Comparison of ENCODE assay signal across 14 cellular contexts in the genomic region with DNA sequence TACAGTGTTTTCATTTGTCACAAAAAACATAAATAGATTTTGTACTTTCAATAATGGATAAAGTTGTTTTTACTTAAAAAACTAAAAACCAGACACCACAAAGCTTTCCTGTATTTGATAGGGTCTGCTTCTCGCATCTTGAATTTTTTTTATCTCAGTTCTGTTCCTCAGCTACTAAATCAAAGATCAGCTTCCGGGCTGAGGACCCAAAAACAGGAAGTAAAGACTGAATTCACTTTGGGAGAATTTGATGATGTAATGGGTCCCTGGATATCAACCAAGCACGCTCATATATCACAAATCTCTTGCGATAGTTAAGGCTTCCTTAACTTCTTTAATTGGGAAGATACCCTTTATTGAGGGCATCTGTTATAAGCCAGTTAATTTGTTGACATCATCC. TPM values are rescaled to one million over a fixed set of nuclear protein-coding genes. Genes with fewer than 3 reads are reported as not detected.
DNase-seq lines count a peak whose midpoint lies in the region; ATAC-seq, FAIRE-seq and TF ChIP-seq lines count a peak whose summit lies in the region.
"Had no signal": no experiment of that assay in that cellular context is flagged by ENCODE, and none has a peak within 500 bp of the region (broad histone marks: within the 10 kb centered on the region; RNA-seq: fewer than 3 reads in every experiment).

No MANE protein-coding gene starts in this region.

- peaks cover 9% of the 10 kb centered on the region for H3K9me3 Mint-ChIP-seq in activated T-cell treated with anti-CD3 and anti-CD28 coated beads, Interleukin-2, amount 50 U/mL, for 4 hours
- peaks cover 9% of the 10 kb centered on the region for H3K9me3 Mint-ChIP-seq in activated CD8-positive, alpha-beta T cell treated with anti-CD3 and anti-CD28 coated beads for 36 hours
- peaks cover 0 to 13% (median 0%) of the 10 kb centered on the region in 9 donors for H3K9me3 Mint-ChIP-seq in naive thymus-derived CD8-positive, alpha-beta T cell

- peak overlapping the region; percentile 19 for H3K4me3 Mint-ChIP-seq in activated T-cell treated with anti-CD3 and anti-CD28 coated beads, Interleukin-2, amount 50 U/mL, for 4 hours
- H3K4me3 Mint-ChIP-seq in activated CD8-positive, alpha-beta T cell treated with anti-CD3 and anti-CD28 coated beads for 36 hours = peak overlapping the region; percentile 66
- peak overlapping the region; percentile 62 to 82 (median 68) for H3K4me3 Mint-ChIP-seq in naive thymus-derived CD8-positive, alpha-beta T cell
- H3K4me3 Mint-ChIP-seq: H9 had no signal

- peaks cover 53% of the 10 kb centered on the region for H3K36me3 Mint-ChIP-seq in activated T-cell treated with anti-CD3 and anti-CD28 coated beads, Interleukin-2, amount 50 U/mL, for 4 hours (ENCODE audit: insufficient read depth)
- peaks cover 88% of the 10 kb centered on the region for H3K36me3 Mint-ChIP-seq in activated CD8-positive, alpha-beta T cell treated with anti-CD3 and anti-CD28 coated beads for 36 hours (ENCODE audit: low read depth)
- H3K36me3 Mint-ChIP-seq in naive thymus-derived CD8-positive, alpha-beta T cell = peaks cover 20 to 83% (median 53%) of the 10 kb centered on the region in 3 donors

- no peak for TF ChIP-seq CTCF in NB4 (IDR thresholded peaks at IDR 0.05; ENCODE audit: low read depth, low read length)
- TF ChIP-seq CTCF in activated CD8-positive, alpha-beta T cell treated with anti-CD3 and anti-CD28 coated beads for 36 hours (IDR thresholded peaks at IDR 0.05) = no peak

- peaks cover 85% of the 10 kb centered on the region for H3K4me1 Mint-ChIP-seq in activated T-cell treated with anti-CD3 and anti-CD28 coated beads, Interleukin-2, amount 50 U/mL, for 4 hours (ENCODE audit: low read depth)
- H3K4me1 Mint-ChIP-seq in activated CD8-positive, alpha-beta T cell treated with anti-CD3 and anti-CD28 coated beads for 36 hours (ENCODE audit: low read depth) = peaks cover 82% of the 10 kb centered on the region
- H3K4me1 Mint-ChIP-seq in naive thymus-derived CD8-positive, alpha-beta T cell = peaks cover 37 to 92% (median 83%) of the 10 kb centered on the region in 4 donors

- ATAC-seq in activated T-cell treated with anti-CD3 and anti-CD28 coated beads, Interleukin-2, amount 50 U/mL, for 4 hours = no peak
- no peak for ATAC-seq in activated CD8-positive, alpha-beta T cell treated with anti-CD3 and anti-CD28 coated beads for 36 hours
- peak; percentile 61 to 76 for ATAC-seq in naive thymus-derived CD8-positive, alpha-beta T cell
- ATAC-seq in HG03432 (IDR thresholded peaks at IDR 0.05; ENCODE audit: unreplicated experiment) (no peak), GM21825 (IDR thresholded peaks at IDR 0.05; ENCODE audit: unreplicated experiment) (no peak)

- POLR2A ChIA-PET in activated CD8-positive, alpha-beta T cell treated with anti-CD3 and anti-CD28 coated beads for 36 hours (lab: Charles Lee) = interaction anchor here (0.6 to 55.7 kb wide), 12 partner anchors 3 to 180 kb away, joined by 3 to 1980 read pairs (median 4); a partner anchor contains a TSS
- POLR2A ChIA-PET in naive thymus-derived CD8-positive, alpha-beta T cell (lab: Charles Lee) = interaction anchor here (1.0 to 35.8 kb wide), 12 partner anchors 13 to 84 kb away, joined by 3 to 990 read pairs (median 7); a partner anchor contains a TSS

- no peak for FAIRE-seq in HTR-8/SVneo (lab: Jason Lieb, UNC)

- peak overlapping the region; percentile 91 for H3K27ac Mint-ChIP-seq in activated CD8-positive, alpha-beta T cell treated with anti-CD3 and anti-CD28 coated beads for 36 hours
- H3K27ac Mint-ChIP-seq in naive thymus-derived CD8-positive, alpha-beta T cell = peak overlapping the region; percentile 86 to 98 (median 93)
- H3K27ac Mint-ChIP-seq: H9 had no signal

- CTCF ChIA-PET in activated CD8-positive, alpha-beta T cell treated with anti-CD3 and anti-CD28 coated beads for 36 hours (lab: Charles Lee) = interaction anchor here (1.5 to 2.4 kb wide), 4 partner anchors 13 to 56 kb away, joined by 5 to 12 read pairs (median 8); no protein-coding TSS in a partner anchor

- H3K4me3 ChIP-seq in NB4 (ENCODE audit: low read depth, low read length) = no peak overlapping the region
- H3K4me3 ChIP-seq: SJSA1, suprapubic skin had no signal

- intact Hi-C loops in activated CD8-positive, alpha-beta T cell treated with anti-CD3 and anti-CD28 coated beads for 36 hours (cut with micrococcal nuclease) = no loop called here

- no peak for TF ChIP-seq POLR2A in NB4 (IDR thresholded peaks at IDR 0.05; ENCODE audit: extremely low read depth, insufficient read length)

- H3K27me3 Mint-ChIP-seq in activated T-cell treated with anti-CD3 and anti-CD28 coated beads, Interleukin-2, amount 50 U/mL, for 4 hours (ENCODE audit: low read depth) = no peaks in the 10 kb centered on the region
- H3K27me3 Mint-ChIP-seq in activated CD8-positive, alpha-beta T cell treated with anti-CD3 and anti-CD28 coated beads for 36 hours = no peaks in the 10 kb centered on the region
- H3K27me3 Mint-ChIP-seq in naive thymus-derived CD8-positive, alpha-beta T cell = no peaks in the 10 kb centered on the region

- DNase-seq in activated T-cell treated with anti-CD3 and anti-CD28 coated beads, Interleukin-2, amount 50 U/mL, for 4 hours = no peak
- no peak for DNase-seq in activated T-cell treated with anti-CD3 and anti-CD28 coated beads for 4 hours
- peak; percentile 31 for DNase-seq in NB4 (ENCODE audit: low read depth)
- no peak for DNase-seq in activated CD8-positive, alpha-beta T cell treated with anti-CD3 and anti-CD28 coated beads for 36 hours
- peak in 4 of 10 donors; percentile 41 to 74 (median 58) for DNase-seq in naive thymus-derived CD8-positive, alpha-beta T cell
- no peak for DNase-seq in HTR-8/SVneo (ENCODE audit: insufficient read length, low spot score)
- DNase-seq: activated CD4-positive, alpha-beta T cell treated with anti-CD3 and anti-CD28 coated beads for 4 hours; H9 had no signal

RNA-seq across cellular contexts. Expression of a gene that starts 24.1 kb away (rescaled TPM):
- 100 to 1,000 TPM; 227 to 260 (median 249) TPM for total RNA-seq in activated T-cell treated with anti-CD3 and anti-CD28 coated beads, Interleukin-2, amount 50 U/mL, for 4 hours
- total RNA-seq in activated CD8-positive, alpha-beta T cell treated with anti-CD3 and anti-CD28 coated beads for 36 hours = 100 to 1,000 TPM; 229 to 236 TPM
- 100 to 1,000 TPM; 477 to 490 TPM for total RNA-seq in naive thymus-derived CD8-positive, alpha-beta T cell
- polyA plus RNA-seq in naive thymus-derived CD8-positive, alpha-beta T cell = 100 to 1,000 TPM; 109 to 231 (median 148) TPM
- total RNA-seq: kidney epithelial cell, SJSA1 had no signal

RNA-seq across cellular contexts. Expression of a gene that starts 38.7 kb away (rescaled TPM):
- under 1 TPM; 0.18 to 0.25 (median 0.22) TPM for total RNA-seq in activated T-cell treated with anti-CD3 and anti-CD28 coated beads, Interleukin-2, amount 50 U/mL, for 4 hours
- 1 to 10 TPM in 1 of 2 experiments, under 1 TPM in 1; 0.77 to 1.1 TPM for total RNA-seq in activated CD8-positive, alpha-beta T cell treated with anti-CD3 and anti-CD28 coated beads for 36 hours
- total RNA-seq in naive thymus-derived CD8-positive, alpha-beta T cell = not detected
- polyA plus RNA-seq in naive thymus-derived CD8-positive, alpha-beta T cell = not detected
- total RNA-seq: H9, kidney epithelial cell, mucosa of gallbladder, SJSA1, suprapubic skin had no signal

Comparison
In these comparisons a context has a peak if more than half of its experiments do, and no peak if none do; other contexts are left out.
1. ATAC-seq: peak in naive thymus-derived CD8-positive, alpha-beta T cell (2 of 2); none in activated T-cell treated with anti-CD3 and anti-CD28 coated beads, Interleukin-2, amount 50 U/mL, for 4 hours (0 of 2), activated CD8-positive, alpha-beta T cell treated with anti-CD3 and anti-CD28 coated beads for 36 hours (single experiment), HG03432 (single experiment) and GM21825 (single experiment).
2. Peak in every context shown above with its lines, with median percentiles within 50 percentile points of each other: H3K4me3 Mint-ChIP-seq.